In the genomic region with DNA sequence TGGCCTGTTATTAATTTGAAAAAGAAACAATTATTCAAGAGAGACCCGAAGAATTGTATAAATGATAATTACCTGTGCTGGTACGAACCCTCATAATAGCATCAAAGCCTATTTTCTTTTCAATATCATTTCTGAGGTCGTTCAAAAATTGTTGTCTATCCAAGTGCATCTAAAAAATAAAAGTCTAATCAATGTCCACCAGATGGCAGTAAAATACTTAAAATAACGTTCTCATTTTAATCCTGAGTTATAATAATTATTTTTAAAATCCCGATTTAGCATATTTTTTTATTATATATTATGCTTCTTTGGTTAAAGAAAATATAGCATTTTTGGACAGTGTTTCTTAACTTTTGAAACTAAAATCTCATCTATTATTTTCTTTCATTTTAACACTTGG, we compare ENCODE assay signal across 8 cellular contexts. TPM values are rescaled to one million over a fixed set of nuclear protein-coding genes. Genes with fewer than 3 reads are reported as not detected.
DNase-seq lines count a peak whose midpoint lies in the region; ATAC-seq and TF ChIP-seq lines count a peak whose summit lies in the region.

No MANE protein-coding gene starts in this region.

- no peaks in the 10 kb centered on the region for H3K9me2 ChIP-seq in PC-3 (replicated peaks; ENCODE audit: low read length)

- BruUV-seq in PC-3 (replicated peaks; lab: Mats Ljungman, UMichigan) = no TSS peak

- POLR2A ChIA-PET in PC-3 (lab: Charles Lee; ENCODE audit: unreplicated experiment) = no interaction called here

- no peaks in the 10 kb centered on the region for H4K20me1 ChIP-seq in PC-3 (ENCODE audit: low read length)

- CTCF ChIA-PET in PC-3 (lab: Charles Lee) = no interaction called here

- H3F3A ChIP-seq in PC-3 (ENCODE audit: low read length, unreplicated experiment) = no peaks in the 10 kb centered on the region

- H2AFZ ChIP-seq in PC-3 (ENCODE audit: low read length) = no peak overlapping the region

- no peak overlapping the region for H3K4me3 ChIP-seq in PC-3 (ENCODE audit: low read length)
- H3K4me3 ChIP-seq in fibroblast of pulmonary artery (replicated peaks; ENCODE audit: low read depth, low read length) = no peak overlapping the region
- H3K4me3 ChIP-seq in skeletal muscle tissue (ENCODE audit: low read length in 3 of 3) = peak overlapping the region in 1 of 3 donors; percentile 51

- peak; percentile 47; the same call in 1 of the 2 replicates for TF ChIP-seq CTCF in PC-3 (conservative IDR thresholded peaks at IDR 0.05; ENCODE audit: low read depth, low read length)
- TF ChIP-seq CTCF in fibroblast of pulmonary artery (IDR thresholded peaks at IDR 0.05; ENCODE audit: low read length, missing control alignments) = peak; percentile 20

- H3K27me3 ChIP-seq in PC-3 (ENCODE audit: low read length) (no peaks in the 10 kb centered on the region), skeletal muscle tissue (ENCODE audit: control insufficient read depth in 3 of 3, insufficient read depth in 3 of 3, low read length in 3 of 3) (no peaks in the 10 kb centered on the region)

- H3K4me1 ChIP-seq in PC-3 (ENCODE audit: insufficient read depth, low read length) (no peaks in the 10 kb centered on the region), skeletal muscle tissue (ENCODE audit: control insufficient read depth in 3 of 3, insufficient read depth in 3 of 3, low read length in 3 of 3) (peaks cover 8 to 13% (median 13%) of the 10 kb centered on the region in 3 donors)

- DNase-seq in NCI-H1092 treated with DMSO at 0.1 percent for 48 hours (lab: John Stamatoyannopoulos, UW) (peak; percentile 35), NCI-H1092 (lab: John Stamatoyannopoulos, UW) (no peak), PC-3 (peak; percentile 36), fibroblast of pulmonary artery (ENCODE audit: low read depth) (peak; percentile 58), HuH-7.5 (ENCODE audit: low spot score) (no peak), NCI-H2029 (lab: John Stamatoyannopoulos, UW) (no peak)

- H3K9ac ChIP-seq in PC-3 (ENCODE audit: low read length) (no peak overlapping the region), skeletal muscle tissue (ENCODE audit: low read depth in 1 of 3, low read length in 3 of 3) (peak overlapping the region in 1 of 3 donors; percentile 52)

- ATAC-seq in PC-3 (no peak), HG03457 (IDR thresholded peaks at IDR 0.05; ENCODE audit: unreplicated experiment) (no peak)

- H3K27ac ChIP-seq in PC-3 (ENCODE audit: low read length) = no peak overlapping the region
- H3K27ac ChIP-seq in skeletal muscle tissue (ENCODE audit: low read depth, low read length) = peak overlapping the region; percentile 20

- H3K36me3 ChIP-seq in PC-3 (ENCODE audit: low read depth, low read length) (peaks cover 39% of the 10 kb centered on the region), skeletal muscle tissue (ENCODE audit: control insufficient read depth in 3 of 3, insufficient read depth in 3 of 3, low read length in 3 of 3) (peaks cover 2 to 37% (median 9%) of the 10 kb centered on the region in 3 donors)

- no peaks in the 10 kb centered on the region for H3K79me2 ChIP-seq in PC-3 (ENCODE audit: low read length)

- intact Hi-C loops in PC-3 (cut with micrococcal nuclease) = loop anchor here (1.0 kb wide), 1 partner anchor 228 kb away; no protein-coding TSS in a partner anchor

- no peaks in the 10 kb centered on the region for H3K9me3 ChIP-seq in PC-3 (ENCODE audit: low read length)
- H3K9me3 ChIP-seq in skeletal muscle tissue (ENCODE audit: control insufficient read depth in 3 of 3, low read length in 3 of 3) = no peaks in the 10 kb centered on the region

- no peak overlapping the region for H3K4me2 ChIP-seq in PC-3 (ENCODE audit: low read length)

RNA-seq across cellular contexts. Expression of a gene that starts 55.7 kb away (rescaled TPM):
- total RNA-seq in PC-3 (2014; rRNA removed) (9.5 and 15.4 TPM in 2 replicates), skeletal muscle tissue (15.1 TPM)

Comparison
In these comparisons a context has a peak if more than half of its experiments do, and no peak if none do; other contexts are left out.
1. DNase-seq: peak in NCI-H1092 treated with DMSO at 0.1 percent for 48 hours (single experiment), PC-3 (single experiment) and fibroblast of pulmonary artery (single experiment); none in NCI-H1092 (single experiment), HuH-7.5 (single experiment) and NCI-H2029 (single experiment).